In the genomic region with DNA sequence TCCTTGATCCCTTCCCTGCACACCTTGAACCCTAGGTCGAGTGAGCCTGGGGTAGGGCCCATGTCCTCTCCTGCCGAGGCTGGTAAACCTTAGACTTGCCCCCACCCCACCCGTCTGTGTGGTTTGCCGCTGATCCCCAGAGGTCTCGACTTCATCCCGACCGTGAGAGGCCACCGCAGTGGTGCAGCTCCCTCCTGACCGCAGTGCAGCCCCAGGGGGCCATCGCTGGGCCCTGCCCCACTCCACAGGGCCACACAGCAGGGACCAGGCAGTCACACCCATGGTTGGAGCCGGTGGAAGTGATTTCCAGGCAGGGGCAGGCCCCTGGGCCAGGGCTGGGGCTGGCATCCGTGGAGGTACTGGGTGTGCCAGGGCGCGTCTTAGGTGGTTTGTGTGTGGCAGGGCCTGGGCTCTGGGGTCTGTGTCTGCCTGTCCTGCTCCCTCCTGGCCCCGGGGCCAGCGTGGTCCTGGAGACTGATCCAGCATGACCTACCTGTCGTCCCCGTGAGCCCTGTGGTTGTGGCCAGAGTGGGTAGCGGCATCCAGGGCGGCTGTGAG, we compare ENCODE assay signal across 1 cellular context.
TF ChIP-seq lines count a peak whose summit lies in the region.

No MANE protein-coding gene starts in this region.

TF ChIP-seq in WTC11, 78 proteins besides CTCF, POLR2A, EP300 and RAD21 (continued from another document):
- TF ChIP-seq, protein P1, sequence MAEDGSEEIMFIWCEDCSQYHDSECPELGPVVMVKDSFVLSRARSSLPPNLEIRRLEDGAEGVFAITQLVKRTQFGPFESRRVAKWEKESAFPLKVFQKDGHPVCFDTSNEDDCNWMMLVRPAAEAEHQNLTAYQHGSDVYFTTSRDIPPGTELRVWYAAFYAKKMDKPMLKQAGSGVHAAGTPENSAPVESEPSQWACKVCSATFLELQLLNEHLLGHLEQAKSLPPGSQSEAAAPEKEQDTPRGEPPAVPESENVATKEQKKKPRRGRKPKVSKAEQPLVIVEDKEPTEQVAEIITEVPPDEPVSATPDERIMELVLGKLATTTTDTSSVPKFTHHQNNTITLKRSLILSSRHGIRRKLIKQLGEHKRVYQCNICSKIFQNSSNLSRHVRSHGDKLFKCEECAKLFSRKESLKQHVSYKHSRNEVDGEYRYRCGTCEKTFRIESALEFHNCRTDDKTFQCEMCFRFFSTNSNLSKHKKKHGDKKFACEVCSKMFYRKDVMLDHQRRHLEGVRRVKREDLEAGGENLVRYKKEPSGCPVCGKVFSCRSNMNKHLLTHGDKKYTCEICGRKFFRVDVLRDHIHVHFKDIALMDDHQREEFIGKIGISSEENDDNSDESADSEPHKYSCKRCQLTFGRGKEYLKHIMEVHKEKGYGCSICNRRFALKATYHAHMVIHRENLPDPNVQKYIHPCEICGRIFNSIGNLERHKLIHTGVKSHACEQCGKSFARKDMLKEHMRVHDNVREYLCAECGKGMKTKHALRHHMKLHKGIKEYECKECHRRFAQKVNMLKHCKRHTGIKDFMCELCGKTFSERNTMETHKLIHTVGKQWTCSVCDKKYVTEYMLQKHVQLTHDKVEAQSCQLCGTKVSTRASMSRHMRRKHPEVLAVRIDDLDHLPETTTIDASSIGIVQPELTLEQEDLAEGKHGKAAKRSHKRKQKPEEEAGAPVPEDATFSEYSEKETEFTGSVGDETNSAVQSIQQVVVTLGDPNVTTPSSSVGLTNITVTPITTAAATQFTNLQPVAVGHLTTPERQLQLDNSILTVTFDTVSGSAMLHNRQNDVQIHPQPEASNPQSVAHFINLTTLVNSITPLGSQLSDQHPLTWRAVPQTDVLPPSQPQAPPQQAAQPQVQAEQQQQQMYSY (CRISPR knock-in tag; IDR thresholded peaks at IDR 0.05), result no peak
- no peak for TF ChIP-seq ZNF317 (CRISPR knock-in tag; IDR thresholded peaks at IDR 0.05; ENCODE audit: borderline replicate concordance, low read depth)
- no peak for TF ChIP-seq FOXJ3 (CRISPR knock-in tag; IDR thresholded peaks at IDR 0.05; ENCODE audit: borderline replicate concordance)
- no peak for TF ChIP-seq KAT7 (CRISPR knock-in tag; IDR thresholded peaks at IDR 0.05; ENCODE audit: borderline replicate concordance)
- no peak for TF ChIP-seq HMGA2 (CRISPR knock-in tag; IDR thresholded peaks at IDR 0.05)
- TF ChIP-seq ZNF232 (CRISPR knock-in tag; IDR thresholded peaks at IDR 0.05), result no peak
